8 cellular contexts compared by ENCODE assay signal in the genomic region with DNA sequence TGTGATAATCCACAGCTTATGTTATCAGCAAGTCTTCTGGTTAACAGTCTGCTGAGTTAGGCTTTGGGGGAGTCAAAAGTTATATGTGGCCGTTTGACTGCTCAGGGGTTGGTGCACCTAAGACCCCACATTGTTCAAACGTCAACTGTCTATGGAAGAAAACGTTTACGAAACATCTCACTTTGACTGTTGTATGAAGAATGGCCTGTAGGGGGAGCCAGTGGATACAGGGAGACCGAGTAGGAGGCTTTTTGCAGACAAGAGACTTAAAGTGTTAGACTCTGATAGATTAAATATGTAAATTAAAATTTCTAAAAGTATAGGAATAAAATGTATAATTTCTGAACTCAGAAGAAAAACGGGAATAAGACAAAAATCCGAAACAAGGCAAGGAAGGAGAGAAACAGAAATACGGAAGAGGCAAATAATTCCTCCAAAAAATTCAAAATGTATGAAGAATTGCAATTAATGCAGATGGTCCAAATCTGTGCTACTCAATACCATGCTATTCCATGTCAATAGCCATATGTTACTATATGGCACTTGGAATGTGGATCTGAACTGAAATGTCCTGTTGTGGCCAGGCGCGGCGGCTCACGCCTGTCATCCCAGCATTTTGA. TPM values are rescaled to one million over a fixed set of nuclear protein-coding genes. Genes with fewer than 3 reads are reported as not detected.
A peak's percentile ranks its signal among the peaks of the same experiment; 100 is the strongest.
DNase-seq lines count a peak whose midpoint lies in the region; ATAC-seq and TF ChIP-seq lines count a peak whose summit lies in the region.

No MANE protein-coding gene starts in this region.

- no peak overlapping the region for H4K5ac ChIP-seq in mesendoderm (ENCODE audit: low read length)

- DNase-seq in BJ (ENCODE audit: low read depth) (no peak), HFF-Myc (ENCODE audit: extremely low read depth, low read depth) (peak; percentile 52), NCI-H774 (lab: John Stamatoyannopoulos, UW) (peak; percentile 47), mesendoderm (peak; percentile 81)
- DNase-seq in activated CD4-positive, alpha-beta T cell treated with anti-CD3 and anti-CD28 coated beads, Interleukin-2, amount 50 U/mL, for 48 hours, result peak; percentile 75 to 84
- DNase-seq in effector CD8-positive, alpha-beta T cell (lab: John Stamatoyannopoulos, UW), result peak; percentile 71
- DNase-seq in stimulated activated CD8-positive, alpha-beta memory T cell treated with anti-CD3 and anti-CD28 coated beads, Interleukin-2, amount 100 ng/mL, for 48 hours (ENCODE audit: low read depth in 2 of 2), result peak; percentile 51 to 52

- H2BK5ac ChIP-seq in mesendoderm (ENCODE audit: low read length), result no peak overlapping the region

- WGBS in mesendoderm (ENCODE audit: extremely low coverage, insufficient coverage, low lambda C conversion rate), result no CpG with 5 or more reads among the region's 12 CpGs

- H3K36me3 ChIP-seq in BJ (ENCODE audit: control insufficient read depth, insufficient read depth, low read length) (no peaks in the 10 kb centered on the region), mesendoderm (ENCODE audit: control insufficient read depth, insufficient read depth, low read length) (no peaks in the 10 kb centered on the region)

- H3K23ac ChIP-seq in mesendoderm (ENCODE audit: low read length), result no peak overlapping the region

- H3K18ac ChIP-seq in mesendoderm (ENCODE audit: low read length), result no peak overlapping the region

- POLR2A ChIA-PET in BJ (lab: Charles Lee), result no interaction called here

- CTCF ChIA-PET in BJ (lab: Yijun Ruan, JAX), result interaction anchor here (0.6 to 4.5 kb wide), 19 partner anchors 12 to 239 kb away, joined by 3 to 43 read pairs (median 3); a partner anchor contains a TSS

- H3K4ac ChIP-seq in mesendoderm (ENCODE audit: low read depth, low read length), result no peak overlapping the region

- H2AK5ac ChIP-seq in mesendoderm (ENCODE audit: low read length), result no peak overlapping the region

- H3K4me3 ChIP-seq in BJ (ENCODE audit: low read depth, low read length), result no peak overlapping the region
- no peak overlapping the region for H3K4me3 ChIP-seq in HFF-Myc (replicated peaks; ENCODE audit: low read depth, low read length)
- no peak overlapping the region for H3K4me3 ChIP-seq in mesendoderm (ENCODE audit: low read length)

- H3K4me1 ChIP-seq in mesendoderm (ENCODE audit: control insufficient read depth, low read depth, low read length), result no peaks in the 10 kb centered on the region

- no peak overlapping the region for H2BK120ac ChIP-seq in mesendoderm (ENCODE audit: low read depth, low read length)

- H3K27me3 ChIP-seq in BJ (ENCODE audit: control insufficient read depth, insufficient read depth, low read length) (no peaks in the 10 kb centered on the region), mesendoderm (ENCODE audit: insufficient read depth, low read length, poor library complexity) (no peaks in the 10 kb centered on the region)

- no peak overlapping the region for H3K27ac ChIP-seq in mesendoderm (ENCODE audit: low read depth, low read length)

- H3K9ac ChIP-seq in mesendoderm (ENCODE audit: low read length), result no peak overlapping the region

- ATAC-seq in GM21717 (IDR thresholded peaks at IDR 0.05; ENCODE audit: unreplicated experiment), result no peak

- no peak overlapping the region for H2BK15ac ChIP-seq in mesendoderm (replicated peaks; ENCODE audit: low read depth)

- no peak overlapping the region for H4K8ac ChIP-seq in mesendoderm (ENCODE audit: low read depth, low read length)

- H3K79me1 ChIP-seq in mesendoderm (ENCODE audit: low read length), result no peaks in the 10 kb centered on the region

- TF ChIP-seq CTCF in BJ (IDR thresholded peaks at IDR 0.05; ENCODE audit: insufficient read depth, low read depth, low read length) (peak; percentile 88), HFF-Myc (IDR thresholded peaks at IDR 0.05; ENCODE audit: low read depth, low read length, missing control alignments) (peak; percentile 87)

- no peak overlapping the region for H3K56ac ChIP-seq in mesendoderm (ENCODE audit: low read length)

- H3K79me2 ChIP-seq in mesendoderm (ENCODE audit: control insufficient read depth, insufficient read depth, low read length), result no peaks in the 10 kb centered on the region

- H3K4me2 ChIP-seq in mesendoderm (ENCODE audit: low read length), result no peak overlapping the region

RNA-seq across cellular contexts. Expression of a gene that starts 37.8 kb away (rescaled TPM):
- polyA plus RNA-seq in BJ (2011; rRNA removed), result not detected in 2 replicates
- polyA minus RNA-seq in BJ (2011; rRNA and poly(A)+ RNA removed), result not detected in 2 replicates
- polyA plus RNA-seq in mesendoderm (2013, experiment 1 of 2), result 0.06 TPM
- 0.06 TPM for polyA plus RNA-seq in mesendoderm (2013, experiment 2 of 2)

RNA-seq across cellular contexts. Expression of a gene that starts 41.2 kb away (rescaled TPM):
- not detected in 2 replicates for polyA plus RNA-seq in BJ (2011; rRNA removed)
- not detected in 2 replicates for polyA minus RNA-seq in BJ (2011; rRNA and poly(A)+ RNA removed)
- 0.77 TPM for polyA plus RNA-seq in mesendoderm (2013, experiment 1 of 2)
- 0.71 TPM for polyA plus RNA-seq in mesendoderm (2013, experiment 2 of 2)
